In the genomic region with DNA sequence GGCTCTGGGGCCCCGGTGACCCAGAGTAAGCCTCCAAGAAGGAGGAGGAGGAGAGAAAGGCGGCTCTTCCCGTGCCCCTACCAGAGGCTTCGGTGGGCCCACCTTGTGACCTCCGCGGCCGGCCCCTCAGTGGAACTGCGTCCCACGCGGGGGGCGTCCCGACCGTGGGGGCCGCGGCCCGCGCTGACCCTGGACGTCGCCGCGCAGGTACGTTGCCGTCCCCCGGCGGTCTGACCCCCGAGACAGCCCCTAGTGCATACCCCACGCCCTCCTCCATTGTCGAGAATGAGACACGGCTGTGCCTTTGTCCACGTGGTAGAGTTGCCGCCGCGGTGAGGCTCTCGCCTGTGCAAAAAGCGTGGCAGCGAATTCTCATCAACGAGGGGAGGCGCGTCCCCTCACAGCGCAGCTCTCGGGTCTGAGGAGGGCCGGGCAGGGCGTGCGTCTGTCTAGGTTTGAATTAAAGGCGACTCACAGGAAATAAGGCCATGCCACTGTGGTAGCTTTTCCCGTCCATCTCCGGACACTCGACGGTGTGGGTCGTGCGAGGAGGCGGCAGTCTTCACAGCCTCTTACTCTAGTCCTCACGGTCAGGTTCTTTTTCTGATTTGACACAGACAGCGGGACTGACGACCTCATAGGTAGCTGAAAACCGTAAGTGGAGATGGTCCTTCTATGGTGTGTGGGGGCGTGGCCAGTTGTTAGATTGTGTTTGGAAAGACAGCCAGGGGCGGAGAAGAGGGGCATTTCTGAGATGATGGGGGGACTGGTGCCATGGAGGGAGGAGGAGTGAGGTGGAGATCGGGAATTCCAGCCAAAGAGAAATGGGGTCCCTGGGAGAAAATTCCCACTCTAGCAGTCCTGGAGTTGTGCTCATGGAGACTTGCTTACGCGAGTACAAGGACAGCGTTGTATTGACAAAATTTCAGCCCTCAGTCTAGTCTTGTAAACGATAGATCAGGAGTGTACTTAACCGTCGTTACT, we compare ENCODE assay signal across 1 cellular context.
TF ChIP-seq lines count a peak whose summit lies in the region.

No MANE protein-coding gene starts in this region.

TF ChIP-seq in K562, 482 proteins besides CTCF, POLR2A, EP300 and RAD21 (continued from another document and continues in another):
- TF ChIP-seq, protein P1, sequence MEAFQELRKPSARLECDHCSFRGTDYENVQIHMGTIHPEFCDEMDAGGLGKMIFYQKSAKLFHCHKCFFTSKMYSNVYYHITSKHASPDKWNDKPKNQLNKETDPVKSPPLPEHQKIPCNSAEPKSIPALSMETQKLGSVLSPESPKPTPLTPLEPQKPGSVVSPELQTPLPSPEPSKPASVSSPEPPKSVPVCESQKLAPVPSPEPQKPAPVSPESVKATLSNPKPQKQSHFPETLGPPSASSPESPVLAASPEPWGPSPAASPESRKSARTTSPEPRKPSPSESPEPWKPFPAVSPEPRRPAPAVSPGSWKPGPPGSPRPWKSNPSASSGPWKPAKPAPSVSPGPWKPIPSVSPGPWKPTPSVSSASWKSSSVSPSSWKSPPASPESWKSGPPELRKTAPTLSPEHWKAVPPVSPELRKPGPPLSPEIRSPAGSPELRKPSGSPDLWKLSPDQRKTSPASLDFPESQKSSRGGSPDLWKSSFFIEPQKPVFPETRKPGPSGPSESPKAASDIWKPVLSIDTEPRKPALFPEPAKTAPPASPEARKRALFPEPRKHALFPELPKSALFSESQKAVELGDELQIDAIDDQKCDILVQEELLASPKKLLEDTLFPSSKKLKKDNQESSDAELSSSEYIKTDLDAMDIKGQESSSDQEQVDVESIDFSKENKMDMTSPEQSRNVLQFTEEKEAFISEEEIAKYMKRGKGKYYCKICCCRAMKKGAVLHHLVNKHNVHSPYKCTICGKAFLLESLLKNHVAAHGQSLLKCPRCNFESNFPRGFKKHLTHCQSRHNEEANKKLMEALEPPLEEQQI (IDR thresholded peaks at IDR 0.05) = no peak
- TF ChIP-seq, protein P2, sequence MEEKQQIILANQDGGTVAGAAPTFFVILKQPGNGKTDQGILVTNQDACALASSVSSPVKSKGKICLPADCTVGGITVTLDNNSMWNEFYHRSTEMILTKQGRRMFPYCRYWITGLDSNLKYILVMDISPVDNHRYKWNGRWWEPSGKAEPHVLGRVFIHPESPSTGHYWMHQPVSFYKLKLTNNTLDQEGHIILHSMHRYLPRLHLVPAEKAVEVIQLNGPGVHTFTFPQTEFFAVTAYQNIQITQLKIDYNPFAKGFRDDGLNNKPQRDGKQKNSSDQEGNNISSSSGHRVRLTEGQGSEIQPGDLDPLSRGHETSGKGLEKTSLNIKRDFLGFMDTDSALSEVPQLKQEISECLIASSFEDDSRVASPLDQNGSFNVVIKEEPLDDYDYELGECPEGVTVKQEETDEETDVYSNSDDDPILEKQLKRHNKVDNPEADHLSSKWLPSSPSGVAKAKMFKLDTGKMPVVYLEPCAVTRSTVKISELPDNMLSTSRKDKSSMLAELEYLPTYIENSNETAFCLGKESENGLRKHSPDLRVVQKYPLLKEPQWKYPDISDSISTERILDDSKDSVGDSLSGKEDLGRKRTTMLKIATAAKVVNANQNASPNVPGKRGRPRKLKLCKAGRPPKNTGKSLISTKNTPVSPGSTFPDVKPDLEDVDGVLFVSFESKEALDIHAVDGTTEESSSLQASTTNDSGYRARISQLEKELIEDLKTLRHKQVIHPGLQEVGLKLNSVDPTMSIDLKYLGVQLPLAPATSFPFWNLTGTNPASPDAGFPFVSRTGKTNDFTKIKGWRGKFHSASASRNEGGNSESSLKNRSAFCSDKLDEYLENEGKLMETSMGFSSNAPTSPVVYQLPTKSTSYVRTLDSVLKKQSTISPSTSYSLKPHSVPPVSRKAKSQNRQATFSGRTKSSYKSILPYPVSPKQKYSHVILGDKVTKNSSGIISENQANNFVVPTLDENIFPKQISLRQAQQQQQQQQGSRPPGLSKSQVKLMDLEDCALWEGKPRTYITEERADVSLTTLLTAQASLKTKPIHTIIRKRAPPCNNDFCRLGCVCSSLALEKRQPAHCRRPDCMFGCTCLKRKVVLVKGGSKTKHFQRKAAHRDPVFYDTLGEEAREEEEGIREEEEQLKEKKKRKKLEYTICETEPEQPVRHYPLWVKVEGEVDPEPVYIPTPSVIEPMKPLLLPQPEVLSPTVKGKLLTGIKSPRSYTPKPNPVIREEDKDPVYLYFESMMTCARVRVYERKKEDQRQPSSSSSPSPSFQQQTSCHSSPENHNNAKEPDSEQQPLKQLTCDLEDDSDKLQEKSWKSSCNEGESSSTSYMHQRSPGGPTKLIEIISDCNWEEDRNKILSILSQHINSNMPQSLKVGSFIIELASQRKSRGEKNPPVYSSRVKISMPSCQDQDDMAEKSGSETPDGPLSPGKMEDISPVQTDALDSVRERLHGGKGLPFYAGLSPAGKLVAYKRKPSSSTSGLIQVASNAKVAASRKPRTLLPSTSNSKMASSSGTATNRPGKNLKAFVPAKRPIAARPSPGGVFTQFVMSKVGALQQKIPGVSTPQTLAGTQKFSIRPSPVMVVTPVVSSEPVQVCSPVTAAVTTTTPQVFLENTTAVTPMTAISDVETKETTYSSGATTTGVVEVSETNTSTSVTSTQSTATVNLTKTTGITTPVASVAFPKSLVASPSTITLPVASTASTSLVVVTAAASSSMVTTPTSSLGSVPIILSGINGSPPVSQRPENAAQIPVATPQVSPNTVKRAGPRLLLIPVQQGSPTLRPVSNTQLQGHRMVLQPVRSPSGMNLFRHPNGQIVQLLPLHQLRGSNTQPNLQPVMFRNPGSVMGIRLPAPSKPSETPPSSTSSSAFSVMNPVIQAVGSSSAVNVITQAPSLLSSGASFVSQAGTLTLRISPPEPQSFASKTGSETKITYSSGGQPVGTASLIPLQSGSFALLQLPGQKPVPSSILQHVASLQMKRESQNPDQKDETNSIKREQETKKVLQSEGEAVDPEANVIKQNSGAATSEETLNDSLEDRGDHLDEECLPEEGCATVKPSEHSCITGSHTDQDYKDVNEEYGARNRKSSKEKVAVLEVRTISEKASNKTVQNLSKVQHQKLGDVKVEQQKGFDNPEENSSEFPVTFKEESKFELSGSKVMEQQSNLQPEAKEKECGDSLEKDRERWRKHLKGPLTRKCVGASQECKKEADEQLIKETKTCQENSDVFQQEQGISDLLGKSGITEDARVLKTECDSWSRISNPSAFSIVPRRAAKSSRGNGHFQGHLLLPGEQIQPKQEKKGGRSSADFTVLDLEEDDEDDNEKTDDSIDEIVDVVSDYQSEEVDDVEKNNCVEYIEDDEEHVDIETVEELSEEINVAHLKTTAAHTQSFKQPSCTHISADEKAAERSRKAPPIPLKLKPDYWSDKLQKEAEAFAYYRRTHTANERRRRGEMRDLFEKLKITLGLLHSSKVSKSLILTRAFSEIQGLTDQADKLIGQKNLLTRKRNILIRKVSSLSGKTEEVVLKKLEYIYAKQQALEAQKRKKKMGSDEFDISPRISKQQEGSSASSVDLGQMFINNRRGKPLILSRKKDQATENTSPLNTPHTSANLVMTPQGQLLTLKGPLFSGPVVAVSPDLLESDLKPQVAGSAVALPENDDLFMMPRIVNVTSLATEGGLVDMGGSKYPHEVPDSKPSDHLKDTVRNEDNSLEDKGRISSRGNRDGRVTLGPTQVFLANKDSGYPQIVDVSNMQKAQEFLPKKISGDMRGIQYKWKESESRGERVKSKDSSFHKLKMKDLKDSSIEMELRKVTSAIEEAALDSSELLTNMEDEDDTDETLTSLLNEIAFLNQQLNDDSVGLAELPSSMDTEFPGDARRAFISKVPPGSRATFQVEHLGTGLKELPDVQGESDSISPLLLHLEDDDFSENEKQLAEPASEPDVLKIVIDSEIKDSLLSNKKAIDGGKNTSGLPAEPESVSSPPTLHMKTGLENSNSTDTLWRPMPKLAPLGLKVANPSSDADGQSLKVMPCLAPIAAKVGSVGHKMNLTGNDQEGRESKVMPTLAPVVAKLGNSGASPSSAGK (IDR thresholded peaks at IDR 0.05) = peak; percentile 54
- peak in 1 of 2 experiments; percentile 19; a peak in 1 of 4 replicates for TF ChIP-seq FOXK2 (conservative IDR thresholded peaks at IDR 0.05 in 1 of 2, IDR thresholded peaks at IDR 0.05 in 1 of 2; ENCODE audit: low read depth in 2 of 2)
- TF ChIP-seq ZNF695 (CRISPR knock-in tag; IDR thresholded peaks at IDR 0.05) = no peak
- TF ChIP-seq ZNF24 (IDR thresholded peaks at IDR 0.05) = no peak
- TF ChIP-seq, protein P3, sequence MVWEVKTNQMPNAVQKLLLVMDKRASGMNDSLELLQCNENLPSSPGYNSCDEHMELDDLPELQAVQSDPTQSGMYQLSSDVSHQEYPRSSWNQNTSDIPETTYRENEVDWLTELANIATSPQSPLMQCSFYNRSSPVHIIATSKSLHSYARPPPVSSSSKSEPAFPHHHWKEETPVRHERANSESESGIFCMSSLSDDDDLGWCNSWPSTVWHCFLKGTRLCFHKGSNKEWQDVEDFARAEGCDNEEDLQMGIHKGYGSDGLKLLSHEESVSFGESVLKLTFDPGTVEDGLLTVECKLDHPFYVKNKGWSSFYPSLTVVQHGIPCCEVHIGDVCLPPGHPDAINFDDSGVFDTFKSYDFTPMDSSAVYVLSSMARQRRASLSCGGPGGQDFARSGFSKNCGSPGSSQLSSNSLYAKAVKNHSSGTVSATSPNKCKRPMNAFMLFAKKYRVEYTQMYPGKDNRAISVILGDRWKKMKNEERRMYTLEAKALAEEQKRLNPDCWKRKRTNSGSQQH (CRISPR knock-in tag; IDR thresholded peaks at IDR 0.05) = no peak
- TF ChIP-seq ZNF263 (CRISPR knock-in tag; IDR thresholded peaks at IDR 0.05; ENCODE audit: borderline replicate concordance) = no peak
- no peak for TF ChIP-seq ZNF347 (CRISPR knock-in tag; IDR thresholded peaks at IDR 0.05; ENCODE audit: low read depth)
- TF ChIP-seq, protein P4, sequence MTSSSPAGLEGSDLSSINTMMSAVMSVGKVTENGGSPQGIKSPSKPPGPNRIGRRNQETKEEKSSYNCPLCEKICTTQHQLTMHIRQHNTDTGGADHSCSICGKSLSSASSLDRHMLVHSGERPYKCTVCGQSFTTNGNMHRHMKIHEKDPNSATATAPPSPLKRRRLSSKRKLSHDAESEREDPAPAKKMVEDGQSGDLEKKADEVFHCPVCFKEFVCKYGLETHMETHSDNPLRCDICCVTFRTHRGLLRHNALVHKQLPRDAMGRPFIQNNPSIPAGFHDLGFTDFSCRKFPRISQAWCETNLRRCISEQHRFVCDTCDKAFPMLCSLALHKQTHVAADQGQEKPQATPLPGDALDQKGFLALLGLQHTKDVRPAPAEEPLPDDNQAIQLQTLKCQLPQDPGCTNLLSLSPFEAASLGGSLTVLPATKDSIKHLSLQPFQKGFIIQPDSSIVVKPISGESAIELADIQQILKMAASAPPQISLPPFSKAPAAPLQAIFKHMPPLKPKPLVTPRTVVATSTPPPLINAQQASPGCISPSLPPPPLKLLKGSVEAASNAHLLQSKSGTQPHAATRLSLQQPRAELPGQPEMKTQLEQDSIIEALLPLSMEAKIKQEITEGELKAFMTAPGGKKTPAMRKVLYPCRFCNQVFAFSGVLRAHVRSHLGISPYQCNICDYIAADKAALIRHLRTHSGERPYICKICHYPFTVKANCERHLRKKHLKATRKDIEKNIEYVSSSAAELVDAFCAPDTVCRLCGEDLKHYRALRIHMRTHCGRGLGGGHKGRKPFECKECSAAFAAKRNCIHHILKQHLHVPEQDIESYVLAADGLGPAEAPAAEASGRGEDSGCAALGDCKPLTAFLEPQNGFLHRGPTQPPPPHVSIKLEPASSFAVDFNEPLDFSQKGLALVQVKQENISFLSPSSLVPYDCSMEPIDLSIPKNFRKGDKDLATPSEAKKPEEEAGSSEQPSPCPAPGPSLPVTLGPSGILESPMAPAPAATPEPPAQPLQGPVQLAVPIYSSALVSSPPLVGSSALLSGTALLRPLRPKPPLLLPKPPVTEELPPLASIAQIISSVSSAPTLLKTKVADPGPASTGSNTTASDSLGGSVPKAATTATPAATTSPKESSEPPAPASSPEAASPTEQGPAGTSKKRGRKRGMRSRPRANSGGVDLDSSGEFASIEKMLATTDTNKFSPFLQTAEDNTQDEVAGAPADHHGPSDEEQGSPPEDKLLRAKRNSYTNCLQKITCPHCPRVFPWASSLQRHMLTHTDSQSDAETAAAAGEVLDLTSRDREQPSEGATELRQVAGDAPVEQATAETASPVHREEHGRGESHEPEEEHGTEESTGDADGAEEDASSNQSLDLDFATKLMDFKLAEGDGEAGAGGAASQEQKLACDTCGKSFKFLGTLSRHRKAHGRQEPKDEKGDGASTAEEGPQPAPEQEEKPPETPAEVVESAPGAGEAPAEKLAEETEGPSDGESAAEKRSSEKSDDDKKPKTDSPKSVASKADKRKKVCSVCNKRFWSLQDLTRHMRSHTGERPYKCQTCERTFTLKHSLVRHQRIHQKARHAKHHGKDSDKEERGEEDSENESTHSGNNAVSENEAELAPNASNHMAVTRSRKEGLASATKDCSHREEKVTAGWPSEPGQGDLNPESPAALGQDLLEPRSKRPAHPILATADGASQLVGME (CRISPR knock-in tag; IDR thresholded peaks at IDR 0.05) = no peak
- TF ChIP-seq CREBBP (IDR thresholded peaks at IDR 0.05; ENCODE audit: low read depth, low read length) = no peak
- TF ChIP-seq, protein P5, sequence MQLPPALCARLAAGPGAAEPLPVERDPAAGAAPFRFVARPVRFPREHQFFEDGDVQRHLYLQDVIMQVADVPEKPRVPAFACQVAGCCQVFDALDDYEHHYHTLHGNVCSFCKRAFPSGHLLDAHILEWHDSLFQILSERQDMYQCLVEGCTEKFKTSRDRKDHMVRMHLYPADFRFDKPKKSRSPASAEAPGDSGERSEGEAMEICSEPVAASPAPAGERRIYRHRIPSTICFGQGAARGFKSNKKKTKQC (CRISPR knock-in tag; IDR thresholded peaks at IDR 0.05) = no peak
- TF ChIP-seq ELF1 (tag; IDR thresholded peaks at IDR 0.05) = no peak
- no peak for TF ChIP-seq ZNF232 (CRISPR knock-in tag; IDR thresholded peaks at IDR 0.05)
- no peak for TF ChIP-seq MCM5 (IDR thresholded peaks at IDR 0.05; ENCODE audit: low read depth)
- TF ChIP-seq, protein P6, sequence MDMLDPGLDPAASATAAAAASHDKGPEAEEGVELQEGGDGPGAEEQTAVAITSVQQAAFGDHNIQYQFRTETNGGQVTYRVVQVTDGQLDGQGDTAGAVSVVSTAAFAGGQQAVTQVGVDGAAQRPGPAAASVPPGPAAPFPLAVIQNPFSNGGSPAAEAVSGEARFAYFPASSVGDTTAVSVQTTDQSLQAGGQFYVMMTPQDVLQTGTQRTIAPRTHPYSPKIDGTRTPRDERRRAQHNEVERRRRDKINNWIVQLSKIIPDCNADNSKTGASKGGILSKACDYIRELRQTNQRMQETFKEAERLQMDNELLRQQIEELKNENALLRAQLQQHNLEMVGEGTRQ (CRISPR knock-in tag; IDR thresholded peaks at IDR 0.05) = peak; percentile 46; the same call in 1 of the 2 replicates
- TF ChIP-seq SAFB (IDR thresholded peaks at IDR 0.05; ENCODE audit: borderline replicate concordance, low read depth, low read length) = peak; percentile 74; the same call in 1 of the 2 replicates
- TF ChIP-seq RBFOX2 (IDR thresholded peaks at IDR 0.05; ENCODE audit: low read depth, low read length) = peak; percentile 63
- TF ChIP-seq LARP7 (IDR thresholded peaks at IDR 0.05) = no peak
- TF ChIP-seq ZNF699 (CRISPR knock-in tag; IDR thresholded peaks at IDR 0.05; ENCODE audit: insufficient replicate concordance) = no peak
- TF ChIP-seq RBBP5 (IDR thresholded peaks at IDR 0.05; ENCODE audit: borderline replicate concordance, insufficient read depth, low read length, poor library complexity, severe bottlenecking) = peak; percentile 39
- no peak for TF ChIP-seq ZNF431 (CRISPR knock-in tag; IDR thresholded peaks at IDR 0.05)
- TF ChIP-seq GABPB2 (CRISPR knock-in tag; conservative IDR thresholded peaks at IDR 0.05) = no peak
- TF ChIP-seq, protein P7, sequence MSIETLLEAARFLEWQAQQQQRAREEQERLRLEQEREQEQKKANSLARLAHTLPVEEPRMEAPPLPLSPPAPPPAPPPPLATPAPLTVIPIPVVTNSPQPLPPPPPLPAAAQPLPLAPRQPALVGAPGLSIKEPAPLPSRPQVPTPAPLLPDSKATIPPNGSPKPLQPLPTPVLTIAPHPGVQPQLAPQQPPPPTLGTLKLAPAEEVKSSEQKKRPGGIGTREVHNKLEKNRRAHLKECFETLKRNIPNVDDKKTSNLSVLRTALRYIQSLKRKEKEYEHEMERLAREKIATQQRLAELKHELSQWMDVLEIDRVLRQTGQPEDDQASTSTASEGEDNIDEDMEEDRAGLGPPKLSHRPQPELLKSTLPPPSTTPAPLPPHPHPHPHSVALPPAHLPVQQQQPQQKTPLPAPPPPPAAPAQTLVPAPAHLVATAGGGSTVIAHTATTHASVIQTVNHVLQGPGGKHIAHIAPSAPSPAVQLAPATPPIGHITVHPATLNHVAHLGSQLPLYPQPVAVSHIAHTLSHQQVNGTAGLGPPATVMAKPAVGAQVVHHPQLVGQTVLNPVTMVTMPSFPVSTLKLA (conservative IDR thresholded peaks at IDR 0.05) = peak; percentile 60 to 76
